1 cellular context compared by ENCODE assay signal in genomic region chr2:197453123-197453913, GRCh38.
A peak's percentile ranks its signal among the peaks of the same experiment; 100 is the strongest.
TF ChIP-seq lines count a peak whose summit lies in the region.

Gene COQ10B (plus strand): TSS chr2:197453552. CDS start chr2:197453561, 9 bp downstream.

TF ChIP-seq in liver, 16 proteins besides CTCF, POLR2A, EP300 and RAD21 (continued from another document):
- peak; percentile 60 for TF ChIP-seq ATF3 (IDR thresholded peaks at IDR 0.05)
- TF ChIP-seq HNF4A (conservative IDR thresholded peaks at IDR 0.05), result peak; percentile 53 to 56
- peak; percentile 13 for TF ChIP-seq NR2F2 (IDR thresholded peaks at IDR 0.05)
- peak; percentile 73 to 87 for TF ChIP-seq EGR1 (IDR thresholded peaks at IDR 0.05; ENCODE audit: low read depth in 2 of 2)
- peak; percentile 95 for TF ChIP-seq YY1 (IDR thresholded peaks at IDR 0.05)
- no peak for TF ChIP-seq FOXA2 (IDR thresholded peaks at IDR 0.05)
- peak; percentile 25 to 79 for TF ChIP-seq GABPA (IDR thresholded peaks at IDR 0.05 in 1 of 2, conservative IDR thresholded peaks at IDR 0.05 in 1 of 2)
